Comparison of ENCODE assay signal across 9 cellular contexts in the genomic region with DNA sequence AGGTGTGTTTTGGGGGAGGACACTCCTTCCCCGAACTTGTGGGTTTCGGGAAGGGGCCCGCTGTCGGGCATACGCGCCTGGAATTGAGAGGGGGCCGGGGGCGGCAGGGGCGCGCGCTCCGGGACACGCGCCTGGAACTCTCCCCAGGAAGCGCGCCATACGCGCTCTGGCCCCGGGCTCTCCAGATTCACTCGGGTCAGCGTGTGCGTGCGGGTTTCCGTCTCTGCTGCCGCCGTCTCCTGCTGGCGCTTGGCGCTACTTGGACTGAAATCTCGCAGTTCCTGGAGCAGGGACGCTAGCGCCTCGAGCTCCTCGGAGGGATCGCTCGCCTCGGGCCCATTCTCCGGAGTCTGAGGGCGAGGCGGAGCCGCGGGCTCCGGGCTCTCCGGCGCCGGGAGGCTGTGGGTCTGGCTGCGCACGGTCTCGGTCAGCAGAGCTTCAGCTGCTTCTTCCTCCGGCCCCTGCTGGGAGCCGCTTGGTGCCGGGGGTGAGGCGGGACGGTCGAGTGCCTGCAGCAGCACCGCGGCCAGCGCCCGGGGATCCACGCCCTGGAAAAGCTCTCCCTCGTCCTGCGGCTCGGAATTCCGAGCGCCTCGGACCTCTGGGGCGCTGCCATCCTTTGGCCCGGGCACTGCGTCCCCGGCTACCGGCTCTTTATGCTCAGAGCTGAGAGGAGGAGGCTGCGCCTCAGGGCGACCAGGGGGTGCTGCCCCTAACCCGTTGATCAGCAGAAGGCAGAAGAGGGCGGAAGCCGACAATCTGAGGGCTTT. TPM values are rescaled to one million over a fixed set of nuclear protein-coding genes. Genes with fewer than 3 reads are reported as not detected.
DNase-seq lines count a peak whose midpoint lies in the region; ATAC-seq and TF ChIP-seq lines count a peak whose summit lies in the region.
"Had no signal": no experiment of that assay in that cellular context is flagged by ENCODE, and none has a peak within 500 bp of the region (broad histone marks: within the 10 kb centered on the region; RNA-seq: fewer than 3 reads in every experiment).

No MANE protein-coding gene starts in this region.

- H3K27ac Mint-ChIP-seq in activated T-helper 1 cell treated with anti-CD3 and anti-CD28 coated beads, Interleukin-12 subunit alpha, Interleukin-12 subunit beta, Interleukin-2, Interleukin-4 antibody, amounts not matched to agents 30 ng/mL and 10 ng/mL and 1 ng/mL, durations not matched to agents 14 hours and 24 hours and 36 hours, result peak overlapping the region; percentile 29

- POLR2A ChIA-PET in HEK293 (lab: Yijun Ruan, JAX), result interaction anchor here (0.7 to 1.2 kb wide), 3 partner anchors 10 to 38 kb away, joined by 3 to 4 read pairs (median 3); partner anchors contain the start of gene SERPINE1

- H3K27ac ChIP-seq in HEK293 (ENCODE audit: extremely low read depth, low read depth, low read length), result no peak overlapping the region
- no peak overlapping the region for H3K27ac ChIP-seq in thymus (ENCODE audit: low read depth)

- peaks cover 53% of the 10 kb centered on the region for H3K27me3 Mint-ChIP-seq in activated T-helper 1 cell treated with anti-CD3 and anti-CD28 coated beads, Interleukin-12 subunit alpha, Interleukin-12 subunit beta, Interleukin-2, Interleukin-4 antibody, amounts not matched to agents 30 ng/mL and 10 ng/mL and 1 ng/mL, durations not matched to agents 14 hours and 24 hours and 36 hours (ENCODE audit: insufficient read depth)

- H3K4me1 Mint-ChIP-seq in activated T-helper 1 cell treated with anti-CD3 and anti-CD28 coated beads, Interleukin-12 subunit alpha, Interleukin-12 subunit beta, Interleukin-2, Interleukin-4 antibody, amounts not matched to agents 30 ng/mL and 10 ng/mL and 1 ng/mL, durations not matched to agents 14 hours and 24 hours and 36 hours (ENCODE audit: low read depth), result peaks cover 44% of the 10 kb centered on the region

- no peak for ATAC-seq in GM19328 (IDR thresholded peaks at IDR 0.05; ENCODE audit: unreplicated experiment)
- ATAC-seq in GM19324 (IDR thresholded peaks at IDR 0.05; ENCODE audit: low FRiP score, unreplicated experiment), result no peak

- CTCF ChIA-PET in HEK293 (lab: Yijun Ruan, JAX), result interaction anchor here (0.8 kb wide), 1 partner anchor 20 kb away, joined by 4 read pairs; no protein-coding TSS in a partner anchor

- no peaks in the 10 kb centered on the region for H3K9me3 ChIP-seq in HEK293 (ENCODE audit: control insufficient read depth, insufficient read depth, low read depth, low read length)
- peaks cover 2% of the 10 kb centered on the region for H3K9me3 ChIP-seq in iPS-18c (ENCODE audit: control insufficient read depth, insufficient read depth, low read length)
- no peaks in the 10 kb centered on the region for H3K9me3 ChIP-seq in thymus (ENCODE audit: control insufficient read depth)

- TF ChIP-seq CTCF in HEK293 (tag by site-specific recombination; IDR thresholded peaks at IDR 0.05), result no peak

- H3K27me3 ChIP-seq in thymus (ENCODE audit: control insufficient read depth, insufficient read depth), result peaks cover 77% of the 10 kb centered on the region

- peak overlapping the region; percentile 85 for H3K4me3 Mint-ChIP-seq in activated T-helper 1 cell treated with anti-CD3 and anti-CD28 coated beads, Interleukin-12 subunit alpha, Interleukin-12 subunit beta, Interleukin-2, Interleukin-4 antibody, amounts not matched to agents 30 ng/mL and 10 ng/mL and 1 ng/mL, durations not matched to agents 14 hours and 24 hours and 36 hours

- intact Hi-C loops in activated T-helper 1 cell treated with anti-CD3 and anti-CD28 coated beads, Interleukin-12 subunit alpha, Interleukin-12 subunit beta, Interleukin-2, Interleukin-4 antibody, amounts not matched to agents 30 ng/mL and 10 ng/mL and 1 ng/mL, durations not matched to agents 14 hours and 24 hours and 36 hours (cut with micrococcal nuclease), result loop anchor here (2.0 kb wide), 1 partner anchor 275 kb away; the partner anchor contains the start of gene UFSP1

- H3K36me3 Mint-ChIP-seq in activated T-helper 1 cell treated with anti-CD3 and anti-CD28 coated beads, Interleukin-12 subunit alpha, Interleukin-12 subunit beta, Interleukin-2, Interleukin-4 antibody, amounts not matched to agents 30 ng/mL and 10 ng/mL and 1 ng/mL, durations not matched to agents 14 hours and 24 hours and 36 hours (ENCODE audit: low read depth), result peaks cover 12% of the 10 kb centered on the region

- H3K4me1 ChIP-seq in HEK293 (ENCODE audit: control insufficient read depth, insufficient read depth, low read length), result peaks cover 18% of the 10 kb centered on the region
- H3K4me1 ChIP-seq in thymus (ENCODE audit: control insufficient read depth, insufficient read depth, low read length), result peaks cover 34% of the 10 kb centered on the region

- peaks cover 3% of the 10 kb centered on the region in 2 experiments; a peak in 2 of 3 replicates for H3K36me3 ChIP-seq in HEK293 (ENCODE audit: control insufficient read depth in 2 of 2, insufficient read depth in 1 of 2, low read length in 2 of 2)
- H3K36me3 ChIP-seq in thymus (ENCODE audit: control insufficient read depth, insufficient read depth), result peaks cover 6% of the 10 kb centered on the region

- DNase-seq in AG08395 (ENCODE audit: low spot score), result peak; percentile 55
- DNase-seq in activated T-helper 1 cell treated with anti-CD3 and anti-CD28 coated beads, Interleukin-12 subunit alpha, Interleukin-12 subunit beta, Interleukin-2, Interleukin-4 antibody, amounts not matched to agents 30 ng/mL and 10 ng/mL and 1 ng/mL, durations not matched to agents 14 hours and 24 hours and 36 hours (ENCODE audit: low spot score), result no peak
- DNase-seq in NCI-H187 (lab: John Stamatoyannopoulos, UW), result no peak

- WGBS in thymus, result 4% methylated on average over 75 of the region's 75 CpGs

- no peaks in the 10 kb centered on the region for H3K9me3 Mint-ChIP-seq in activated T-helper 1 cell treated with anti-CD3 and anti-CD28 coated beads, Interleukin-12 subunit alpha, Interleukin-12 subunit beta, Interleukin-2, Interleukin-4 antibody, amounts not matched to agents 30 ng/mL and 10 ng/mL and 1 ng/mL, durations not matched to agents 14 hours and 24 hours and 36 hours

- H3K4me3 ChIP-seq in HEK293 (ENCODE audit: low read depth, low read length) (peak overlapping the region; percentile 13; the same call in 1 of the 2 replicates), iPS-18c (ENCODE audit: insufficient read depth, low read depth, low read length) (peak overlapping the region; percentile 72), thymus (ENCODE audit: low read length) (peak overlapping the region; percentile 41)

TF ChIP-seq in HEK293, 187 proteins besides CTCF, POLR2A, EP300 and RAD21 (continues in another document):
- peak; percentile 15; the same call in 1 of the 2 replicates for TF ChIP-seq ZBTB8A (tag by site-specific recombination; IDR thresholded peaks at IDR 0.05)
- TF ChIP-seq, protein P1, sequence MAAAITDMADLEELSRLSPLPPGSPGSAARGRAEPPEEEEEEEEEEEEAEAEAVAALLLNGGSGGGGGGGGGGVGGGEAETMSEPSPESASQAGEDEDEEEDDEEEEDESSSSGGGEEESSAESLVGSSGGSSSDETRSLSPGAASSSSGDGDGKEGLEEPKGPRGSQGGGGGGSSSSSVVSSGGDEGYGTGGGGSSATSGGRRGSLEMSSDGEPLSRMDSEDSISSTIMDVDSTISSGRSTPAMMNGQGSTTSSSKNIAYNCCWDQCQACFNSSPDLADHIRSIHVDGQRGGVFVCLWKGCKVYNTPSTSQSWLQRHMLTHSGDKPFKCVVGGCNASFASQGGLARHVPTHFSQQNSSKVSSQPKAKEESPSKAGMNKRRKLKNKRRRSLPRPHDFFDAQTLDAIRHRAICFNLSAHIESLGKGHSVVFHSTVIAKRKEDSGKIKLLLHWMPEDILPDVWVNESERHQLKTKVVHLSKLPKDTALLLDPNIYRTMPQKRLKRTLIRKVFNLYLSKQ (tag by site-specific recombination; IDR thresholded peaks at IDR 0.05; ENCODE audit: borderline replicate concordance), result no peak
- no peak for TF ChIP-seq PRDM1 (tag by site-specific recombination; IDR thresholded peaks at IDR 0.05)
- TF ChIP-seq, protein P2, sequence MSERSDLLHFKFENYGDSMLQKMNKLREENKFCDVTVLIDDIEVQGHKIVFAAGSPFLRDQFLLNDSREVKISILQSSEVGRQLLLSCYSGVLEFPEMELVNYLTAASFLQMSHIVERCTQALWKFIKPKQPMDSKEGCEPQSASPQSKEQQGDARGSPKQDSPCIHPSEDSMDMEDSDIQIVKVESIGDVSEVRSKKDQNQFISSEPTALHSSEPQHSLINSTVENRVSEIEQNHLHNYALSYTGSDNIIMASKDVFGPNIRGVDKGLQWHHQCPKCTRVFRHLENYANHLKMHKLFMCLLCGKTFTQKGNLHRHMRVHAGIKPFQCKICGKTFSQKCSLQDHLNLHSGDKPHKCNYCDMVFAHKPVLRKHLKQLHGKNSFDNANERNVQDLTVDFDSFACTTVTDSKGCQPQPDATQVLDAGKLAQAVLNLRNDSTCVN (tag by site-specific recombination; optimal IDR thresholded peaks at IDR 0.05), result peak; percentile 93
- 0 out of 2 replicates have a peak, but pooled peaks have one; percentile 15 for TF ChIP-seq IKZF3 (tag by site-specific recombination; IDR thresholded peaks at IDR 0.05)
- TF ChIP-seq ZNF629 (tag by site-specific recombination; IDR thresholded peaks at IDR 0.05), result no peak
- TF ChIP-seq ZNF658 (tag by site-specific recombination; IDR thresholded peaks at IDR 0.05), result no peak
- TF ChIP-seq ZNF121 (tag by site-specific recombination; IDR thresholded peaks at IDR 0.05), result peak; percentile 24; the same call in 1 of the 2 replicates

RNA-seq across cellular contexts. Expression of gene VGF, which starts 1.1 kb away (rescaled TPM):
- total RNA-seq in activated T-helper 1 cell treated with anti-CD3 and anti-CD28 coated beads, Interleukin-12 subunit alpha, Interleukin-12 subunit beta, Interleukin-2, Interleukin-4 antibody, amounts not matched to agents 30 ng/mL and 10 ng/mL and 1 ng/mL, durations not matched to agents 14 hours and 24 hours and 36 hours, result 0.10 and 0.21 TPM in 2 replicates
- 0.52 TPM for polyA plus RNA-seq in thymus

RNA-seq across cellular contexts. Expression of gene AP1S1, which starts 10.0 kb away (rescaled TPM):
- total RNA-seq in activated T-helper 1 cell treated with anti-CD3 and anti-CD28 coated beads, Interleukin-12 subunit alpha, Interleukin-12 subunit beta, Interleukin-2, Interleukin-4 antibody, amounts not matched to agents 30 ng/mL and 10 ng/mL and 1 ng/mL, durations not matched to agents 14 hours and 24 hours and 36 hours, result 45.7 and 53.3 TPM in 2 replicates
- 48.5 TPM for polyA plus RNA-seq in thymus

RNA-seq across cellular contexts. Expression of gene NAT16, which starts 15.8 kb away (rescaled TPM):
- total RNA-seq in activated T-helper 1 cell treated with anti-CD3 and anti-CD28 coated beads, Interleukin-12 subunit alpha, Interleukin-12 subunit beta, Interleukin-2, Interleukin-4 antibody, amounts not matched to agents 30 ng/mL and 10 ng/mL and 1 ng/mL, durations not matched to agents 14 hours and 24 hours and 36 hours, result 0.08 TPM in 1 of 2 replicates, not detected in the other
- polyA plus RNA-seq in thymus, result not detected
- total RNA-seq: lung had no signal

RNA-seq across cellular contexts. Expression of gene MOGAT3, which starts 36.6 kb away (rescaled TPM):
- not detected in 2 replicates for total RNA-seq in activated T-helper 1 cell treated with anti-CD3 and anti-CD28 coated beads, Interleukin-12 subunit alpha, Interleukin-12 subunit beta, Interleukin-2, Interleukin-4 antibody, amounts not matched to agents 30 ng/mL and 10 ng/mL and 1 ng/mL, durations not matched to agents 14 hours and 24 hours and 36 hours
- polyA plus RNA-seq in thymus, result 0.11 TPM
- total RNA-seq: lung had no signal
- polyA plus RNA-seq: lung had no signal

RNA-seq across cellular contexts. Expression of gene SERPINE1, which starts 37.4 kb away (rescaled TPM):
- total RNA-seq in activated T-helper 1 cell treated with anti-CD3 and anti-CD28 coated beads, Interleukin-12 subunit alpha, Interleukin-12 subunit beta, Interleukin-2, Interleukin-4 antibody, amounts not matched to agents 30 ng/mL and 10 ng/mL and 1 ng/mL, durations not matched to agents 14 hours and 24 hours and 36 hours, result 0.36 and 0.47 TPM in 2 replicates
- 7.3 TPM for polyA plus RNA-seq in thymus

Comparison
In these comparisons a context has a peak if more than half of its experiments do, and no peak if none do; other contexts are left out.
1. H3K4me3 ChIP-seq: peak in every context shown above with its lines; median percentile 72 in iPS-18c; 41 in thymus; 13 in HEK293.